In genomic region chr1:58881471-58881994, GRCh38 we compare ENCODE assay signal across 11 cellular contexts.
DNase-seq lines count a peak whose midpoint lies in the region; ATAC-seq and TF ChIP-seq lines count a peak whose summit lies in the region.
"Had no signal": no experiment of that assay in that cellular context is flagged by ENCODE, and none has a peak within 500 bp of the region (broad histone marks: within the 10 kb centered on the region; RNA-seq: fewer than 3 reads in every experiment).

No MANE protein-coding gene starts in this region.

- peak overlapping the region in 1 of 2 experiments; percentile 11 for H3K4ac ChIP-seq in mesenchymal stem cell (ENCODE audit: low read depth in 1 of 2, low read length in 2 of 2)

- H3K27me3 ChIP-seq in mesenchymal stem cell (ENCODE audit: control insufficient read depth in 1 of 2, insufficient read depth in 1 of 2, low read length in 2 of 2): no peaks in the 10 kb centered on the region
- H3K27me3 ChIP-seq: heart right ventricle had no signal

- no peaks in the 10 kb centered on the region for H3K79me1 ChIP-seq in mesenchymal stem cell (replicated peaks; ENCODE audit: low read length, poor library complexity, severe bottlenecking)

- H2BK120ac ChIP-seq in mesenchymal stem cell (ENCODE audit: low read depth, low read length): no peak overlapping the region

- no peak overlapping the region for H3K4me2 ChIP-seq in mesenchymal stem cell (ENCODE audit: low read length, poor library complexity, severe bottlenecking)

- no peak overlapping the region for H4K91ac ChIP-seq in mesenchymal stem cell (ENCODE audit: low read length)

- no peak overlapping the region for H2BK15ac ChIP-seq in mesenchymal stem cell (ENCODE audit: low read depth, poor library complexity, severe bottlenecking)

- DNase-seq in AG09319 (ENCODE audit: extremely low read depth, low read depth) (peak; percentile 37), HuH-7.5 (ENCODE audit: low spot score) (peak; percentile 49), choroid plexus epithelial cell (ENCODE audit: low read depth) (peak; percentile 75), mesenchymal stem cell (peak; percentile 78), medulla oblongata (ENCODE audit: extremely low spot score) (no peak)
- DNase-seq in activated naive CD4-positive, alpha-beta T cell treated with Interleukin-2 at 50 U/mL for 16 hours: no peak
- no peak for DNase-seq in central memory CD4-positive, alpha-beta T cell
- DNase-seq: activated naive CD8-positive, alpha-beta T cell treated with anti-CD3 and anti-CD28 coated beads, Interleukin-2, amount 10 ng/mL, durations not matched to agents 7 days and 5 days; heart right ventricle; NCI-H2081 treated with DMSO at 0.1 percent for 48 hours had no signal

- H2AFZ ChIP-seq in mesenchymal stem cell (ENCODE audit: low read depth, low read length): no peak overlapping the region

- 67% methylated on average over 3 of the region's 3 CpGs for WGBS in mesenchymal stem cell

- no peak overlapping the region for H2BK5ac ChIP-seq in mesenchymal stem cell (ENCODE audit: low read depth, low read length, poor library complexity, severe bottlenecking)

- H3K18ac ChIP-seq in mesenchymal stem cell (ENCODE audit: low read depth in 1 of 2, low read length in 2 of 2): peak overlapping the region in 1 of 2 experiments; percentile 31

- H3K23ac ChIP-seq in mesenchymal stem cell (ENCODE audit: low read length in 2 of 2): no peak overlapping the region

- peaks cover 9% of the 10 kb centered on the region for H3K4me1 ChIP-seq in mesenchymal stem cell (ENCODE audit: control insufficient read depth, insufficient read depth, low read depth, low read length)

- no peak for ATAC-seq in GM19455 (IDR thresholded peaks at IDR 0.05; ENCODE audit: unreplicated experiment)

- no peak for TF ChIP-seq CTCF in AG09319 (IDR thresholded peaks at IDR 0.05; ENCODE audit: low read depth, low read length)
- TF ChIP-seq CTCF in choroid plexus epithelial cell (conservative IDR thresholded peaks at IDR 0.05; ENCODE audit: low read depth, low read length): no peak

- peak overlapping the region in 1 of 2 experiments; percentile 6 for H3K14ac ChIP-seq in mesenchymal stem cell (ENCODE audit: low read length in 2 of 2)

- H3K9me3 ChIP-seq in mesenchymal stem cell (ENCODE audit: control insufficient read depth, low read length): no peaks in the 10 kb centered on the region
- H3K9me3 ChIP-seq: heart right ventricle had no signal

- H3K9ac ChIP-seq in mesenchymal stem cell (ENCODE audit: low read length): peak overlapping the region; percentile 16

- no peak overlapping the region for H3K27ac ChIP-seq in mesenchymal stem cell (ENCODE audit: low read length, poor library complexity, severe bottlenecking)

- no peaks in the 10 kb centered on the region for H3K36me3 ChIP-seq in mesenchymal stem cell (ENCODE audit: control insufficient read depth in 1 of 2, insufficient read depth in 2 of 2, low read depth in 1 of 2, low read length in 2 of 2)
- H3K36me3 ChIP-seq: heart right ventricle had no signal

- no peak overlapping the region for H3K4me3 ChIP-seq in choroid plexus epithelial cell (ENCODE audit: low read depth, low read length)
- H3K4me3 ChIP-seq in mesenchymal stem cell (ENCODE audit: insufficient read depth in 1 of 2, low read depth in 1 of 2, low read length in 2 of 2): no peak overlapping the region
- H3K4me3 ChIP-seq: heart right ventricle had no signal

- peak overlapping the region in 1 of 2 experiments; percentile 50 for H2BK12ac ChIP-seq in mesenchymal stem cell (ENCODE audit: low read length in 2 of 2)

- no peak overlapping the region for H4K8ac ChIP-seq in mesenchymal stem cell (ENCODE audit: low read length)

- no peak overlapping the region for H2AK5ac ChIP-seq in mesenchymal stem cell (ENCODE audit: low read length, severe bottlenecking)

Comparison
In these comparisons a context has a peak if more than half of its experiments do, and no peak if none do; other contexts are left out.
1. DNase-seq: peak in AG09319 (single experiment), HuH-7.5 (single experiment), choroid plexus epithelial cell (single experiment) and mesenchymal stem cell (single experiment); none in activated naive CD4-positive, alpha-beta T cell treated with Interleukin-2 at 50 U/mL for 16 hours (single experiment), medulla oblongata (single experiment) and central memory CD4-positive, alpha-beta T cell (single experiment).